In the genomic region with DNA sequence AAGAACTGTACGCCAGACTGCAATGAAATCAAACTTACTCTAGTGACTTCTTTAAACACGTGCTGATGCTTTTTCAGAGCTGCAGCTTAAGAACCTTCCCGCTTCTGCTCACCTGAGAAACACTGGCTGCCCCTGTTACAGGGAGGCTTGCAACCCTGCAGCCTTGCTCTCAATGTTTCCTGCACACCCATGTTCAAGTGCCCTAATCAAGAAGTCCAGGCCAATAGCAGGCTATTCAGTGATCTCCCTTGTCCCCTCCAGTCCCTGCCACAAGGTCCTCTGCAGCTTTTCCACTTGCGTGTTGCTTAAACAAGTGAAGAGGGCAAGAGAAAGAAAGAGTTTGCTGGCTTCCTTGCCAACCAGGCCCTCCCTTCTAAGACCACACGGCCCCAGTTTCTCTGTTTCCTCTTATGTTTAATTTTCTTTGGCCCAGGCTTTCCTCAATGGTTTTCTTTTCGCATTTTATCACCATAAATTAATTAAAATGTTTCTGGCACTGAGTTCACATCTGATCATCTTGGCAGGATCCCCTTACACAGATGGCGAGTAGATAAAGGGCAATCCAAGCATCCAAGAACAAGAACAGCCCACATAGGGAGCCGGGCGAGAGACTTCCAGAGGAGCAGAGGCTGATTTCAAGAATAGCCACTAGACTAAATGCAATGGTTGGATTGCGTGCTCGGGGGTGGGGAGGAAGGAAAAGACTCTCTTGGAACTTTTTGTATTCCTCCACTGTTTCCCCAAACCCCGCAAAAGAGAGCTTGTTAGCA, we compare ENCODE assay signal across 24 cellular contexts.
A peak's percentile ranks its signal among the peaks of the same experiment; 100 is the strongest.
DNase-seq lines count a peak whose midpoint lies in the region; ATAC-seq, FAIRE-seq and TF ChIP-seq lines count a peak whose summit lies in the region.
"Had no signal": no experiment of that assay in that cellular context is flagged by ENCODE, and none has a peak within 500 bp of the region (broad histone marks: within the 10 kb centered on the region; RNA-seq: fewer than 3 reads in every experiment).

No MANE protein-coding gene starts in this region.

- H3K27ac ChIP-seq in left lung (no peak overlapping the region), upper lobe of right lung (no peak overlapping the region), HepG2 (ENCODE audit: extremely low read length, insufficient read depth, low read length) (no peak overlapping the region)
- H3K27ac ChIP-seq: A549, GM23248, HL-60, SJSA1 had no signal

- CTCF ChIA-PET in HepG2 (lab: Yijun Ruan, JAX; ENCODE audit: low intra/inter-chr PET ratio, low total read pairs): no interaction called here

- POLR2A ChIA-PET in HepG2 (lab: Yijun Ruan, JAX): no interaction called here

- TF ChIP-seq RAD21 in HepG2 (CRISPR knock-in tag; IDR thresholded peaks at IDR 0.05): no peak

- TF ChIP-seq EP300 in HepG2 (IDR thresholded peaks at IDR 0.05; ENCODE audit: low read depth in 2 of 2, low read length in 2 of 2) (no peak), HepG2 (CRISPR knock-in tag; IDR thresholded peaks at IDR 0.05; ENCODE audit: borderline replicate concordance) (no peak)

- FAIRE-seq in HepG2 (lab: Jason Lieb, UNC): no peak
- FAIRE-seq: A549, GM12891 had no signal

- H3K9me3 ChIP-seq in left lung (no peaks in the 10 kb centered on the region), upper lobe of right lung (no peaks in the 10 kb centered on the region), HepG2 (ENCODE audit: low read length) (no peaks in the 10 kb centered on the region)
- H3K9me3 ChIP-seq: A549, HAP-1, SJSA1 had no signal

- no peak overlapping the region for H3K4me2 ChIP-seq in HepG2 (ENCODE audit: low read depth, low read length)
- H3K4me2 ChIP-seq: A549 had no signal

- intact Hi-C loops in left lung (cut with DNase I) (no loop called here), upper lobe of right lung (cut with DNase I) (no loop called here), HepG2 (cut with micrococcal nuclease; ENCODE audit: unreplicated experiment) (no loop called here)

- H4K20me1 ChIP-seq in HepG2 (ENCODE audit: insufficient read depth, low read length): no peaks in the 10 kb centered on the region

- H3K9ac ChIP-seq in HepG2 (ENCODE audit: insufficient read depth, low read depth, low read length): no peak overlapping the region
- H3K9ac ChIP-seq: GM23248 had no signal

- no peaks in the 10 kb centered on the region for H3K79me2 ChIP-seq in HepG2 (ENCODE audit: insufficient read depth, low read length)

- no peaks in the 10 kb centered on the region for H3K27me3 ChIP-seq in left lung
- no peaks in the 10 kb centered on the region for H3K27me3 ChIP-seq in upper lobe of right lung
- H3K27me3 ChIP-seq in HepG2 (ENCODE audit: control insufficient read depth in 1 of 2, insufficient read depth in 2 of 2, low read length in 2 of 2): peaks cover 0 to 2% of the 10 kb centered on the region in 2 experiments; a peak in 3 of 5 replicates
- H3K27me3 ChIP-seq: SJSA1 had no signal

- H3K4me3 ChIP-seq in left lung: no peak overlapping the region
- H3K4me3 ChIP-seq in upper lobe of right lung: no peak overlapping the region
- H3K4me3 ChIP-seq in HepG2 (replicated peaks in 1 of 3; ENCODE audit: insufficient read depth in 1 of 3, low read depth in 2 of 3, low read length in 3 of 3): no peak overlapping the region
- H3K4me3 ChIP-seq: A549, GM23248, HAP-1, SJSA1 had no signal

- H3K4me1 ChIP-seq in left lung (no peaks in the 10 kb centered on the region), upper lobe of right lung (no peaks in the 10 kb centered on the region), HepG2 (ENCODE audit: insufficient read depth, low read length) (peaks cover 18% of the 10 kb centered on the region)
- H3K4me1 ChIP-seq: HAP-1 had no signal

- H3K36me3 ChIP-seq in left lung (no peaks in the 10 kb centered on the region), upper lobe of right lung (no peaks in the 10 kb centered on the region), HepG2 (replicated peaks in 1 of 2; ENCODE audit: control insufficient read depth in 1 of 2, insufficient read depth in 2 of 2, low read length in 2 of 2) (no peaks in the 10 kb centered on the region)
- H3K36me3 ChIP-seq: HAP-1, SJSA1 had no signal

- in situ Hi-C loops in HepG2 (cut with HindIII; ENCODE audit: extremely low pct_ligation_motif_present, low pct_unique_long_range_greater_than_20kb): no loop called here

- TF ChIP-seq CTCF in left lung (IDR thresholded peaks at IDR 0.05): no peak
- no peak for TF ChIP-seq CTCF in upper lobe of right lung (IDR thresholded peaks at IDR 0.05)
- no peak for TF ChIP-seq CTCF in HepG2 (CRISPR knock-in tag; IDR thresholded peaks at IDR 0.05)

- no peak overlapping the region for H2AFZ ChIP-seq in HepG2 (ENCODE audit: low read length)
- H2AFZ ChIP-seq: GM23248 had no signal

- no peak for TF ChIP-seq POLR2A in HepG2 (IDR thresholded peaks at IDR 0.05; ENCODE audit: insufficient read depth in 1 of 2, low read depth in 2 of 2, low read length in 2 of 2)

- peak; percentile 13 for DNase-seq in DMS 273 treated with DMSO at 0.1 percent for 48 hours (lab: John Stamatoyannopoulos, UW)
- DNase-seq in SK-N-DZ (ENCODE audit: low spot score): peak; percentile 27
- no peak for DNase-seq in left lung
- DNase-seq in upper lobe of right lung: no peak
- DNase-seq in HepG2 (ENCODE audit: low spot score): no peak
- no peak for DNase-seq in activated effector memory CD4-positive, alpha-beta T cell treated with Interleukin-2 at 50 U/mL for 16 hours
- DNase-seq in activated gamma-delta T cell treated with Interleukin-2 at 50 U/mL for 16 hours: no peak
- DNase-seq: CD4-positive, CD25-positive, alpha-beta regulatory T cell; DND-41; GM23248; KG1; NCI-H1092 treated with DMSO at 0.1 percent for 48 hours; NCI-H146; NCI-H2029; NCI-H2171; NCI-H345; NCI-H524 treated with DMSO at 0.1 percent for 48 hours; NCI-H82 had no signal

- 55% methylated on average over 12 of the region's 12 CpGs for WGBS in HepG2 (ENCODE audit: low lambda C conversion rate)

- no TSS peak for BruUV-seq in HepG2 (replicated peaks; lab: Mats Ljungman, UMichigan)

- ATAC-seq in left lung: peak; percentile 89
- peak; percentile 65 for ATAC-seq in upper lobe of right lung
- ATAC-seq in HepG2: no peak
- ATAC-seq: A549, Right ventricle myocardium inferior had no signal

TF ChIP-seq in HepG2, 621 proteins besides CTCF, POLR2A, EP300 and RAD21:
- TF ChIP-seq ESRRA (CRISPR knock-in tag; IDR thresholded peaks at IDR 0.05; ENCODE audit: low read depth) (no peak), HMGA1 (CRISPR knock-in tag; conservative IDR thresholded peaks at IDR 0.05) (no peak), ZSCAN20 (CRISPR knock-in tag; IDR thresholded peaks at IDR 0.05; ENCODE audit: borderline replicate concordance) (no peak), GFI1 (CRISPR knock-in tag; IDR thresholded peaks at IDR 0.05; ENCODE audit: borderline replicate concordance) (no peak), MTF2 (CRISPR knock-in tag; IDR thresholded peaks at IDR 0.05; ENCODE audit: borderline replicate concordance) (no peak), ARNT (IDR thresholded peaks at IDR 0.05) (no peak), SRY (CRISPR knock-in tag; IDR thresholded peaks at IDR 0.05) (no peak), ZNF660 (CRISPR knock-in tag; IDR thresholded peaks at IDR 0.05; ENCODE audit: borderline replicate concordance, low read depth) (no peak), KAT8 (CRISPR knock-in tag; IDR thresholded peaks at IDR 0.05) (no peak), ZSCAN31 (CRISPR knock-in tag; IDR thresholded peaks at IDR 0.05; ENCODE audit: low read depth) (no peak), HOXA9 (CRISPR knock-in tag; IDR thresholded peaks at IDR 0.05; ENCODE audit: borderline replicate concordance) (no peak)
- TF ChIP-seq, protein P1, sequence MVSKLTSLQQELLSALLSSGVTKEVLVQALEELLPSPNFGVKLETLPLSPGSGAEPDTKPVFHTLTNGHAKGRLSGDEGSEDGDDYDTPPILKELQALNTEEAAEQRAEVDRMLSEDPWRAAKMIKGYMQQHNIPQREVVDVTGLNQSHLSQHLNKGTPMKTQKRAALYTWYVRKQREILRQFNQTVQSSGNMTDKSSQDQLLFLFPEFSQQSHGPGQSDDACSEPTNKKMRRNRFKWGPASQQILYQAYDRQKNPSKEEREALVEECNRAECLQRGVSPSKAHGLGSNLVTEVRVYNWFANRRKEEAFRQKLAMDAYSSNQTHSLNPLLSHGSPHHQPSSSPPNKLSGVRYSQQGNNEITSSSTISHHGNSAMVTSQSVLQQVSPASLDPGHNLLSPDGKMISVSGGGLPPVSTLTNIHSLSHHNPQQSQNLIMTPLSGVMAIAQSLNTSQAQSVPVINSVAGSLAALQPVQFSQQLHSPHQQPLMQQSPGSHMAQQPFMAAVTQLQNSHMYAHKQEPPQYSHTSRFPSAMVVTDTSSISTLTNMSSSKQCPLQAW (CRISPR knock-in tag; IDR thresholded peaks at IDR 0.05): no peak

Comparison
In these comparisons a context has a peak if more than half of its experiments do, and no peak if none do; other contexts are left out.
1. DNase-seq: peak in DMS 273 treated with DMSO at 0.1 percent for 48 hours (single experiment) and SK-N-DZ (single experiment); none in left lung (0 of 2), upper lobe of right lung (single experiment), HepG2 (single experiment), activated effector memory CD4-positive, alpha-beta T cell treated with Interleukin-2 at 50 U/mL for 16 hours (single experiment) and activated gamma-delta T cell treated with Interleukin-2 at 50 U/mL for 16 hours (single experiment).